ENCODE assay signal across 18 cellular contexts in the genomic region with DNA sequence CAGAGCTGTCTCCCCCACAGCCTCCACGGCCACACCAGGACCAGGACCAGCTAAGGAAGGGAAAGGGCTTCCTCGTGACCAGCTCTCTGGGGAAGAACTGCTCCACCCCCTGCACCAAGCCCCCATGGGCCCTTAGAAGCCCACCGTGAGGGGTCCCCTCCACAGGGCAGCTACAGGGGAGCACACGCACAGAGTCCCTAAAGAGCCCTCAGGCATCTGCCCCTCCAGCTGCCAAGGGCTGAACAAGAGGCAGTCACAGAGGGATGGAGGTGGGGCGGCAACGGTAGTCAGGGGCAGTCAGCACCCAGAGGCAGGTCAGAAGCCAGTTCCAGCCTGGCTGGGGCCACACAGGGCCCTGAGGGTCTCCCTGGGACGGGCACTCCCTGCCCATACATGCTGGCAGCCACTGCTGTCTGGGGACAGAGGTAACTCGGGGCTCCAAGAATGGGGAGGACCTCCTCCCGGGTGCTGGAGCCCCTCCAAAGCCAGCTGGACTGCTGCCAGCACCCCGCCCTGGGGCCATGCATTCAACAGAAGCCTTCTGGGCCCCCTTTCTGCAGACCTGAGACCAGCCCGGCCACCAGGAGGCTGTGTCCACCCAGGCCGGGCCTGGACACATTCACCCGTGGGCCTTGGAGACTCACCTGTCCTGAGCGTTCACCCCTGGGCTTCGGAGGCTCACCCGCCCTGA. TPM values are rescaled to one million over a fixed set of nuclear protein-coding genes. Genes with fewer than 3 reads are reported as not detected.
DNase-seq lines count a peak whose midpoint lies in the region; ATAC-seq and TF ChIP-seq lines count a peak whose summit lies in the region.
"Had no signal": no experiment of that assay in that cellular context is flagged by ENCODE, and none has a peak within 500 bp of the region (broad histone marks: within the 10 kb centered on the region; RNA-seq: fewer than 3 reads in every experiment).

No MANE protein-coding gene starts in this region.

- H4K20me1 ChIP-seq in DND-41 (ENCODE audit: insufficient read depth, low read length), result peaks cover under 1% of the 10 kb centered on the region; the same call in 1 of the 2 replicates

- DNase-seq in DND-41 (no peak), islet precursor cell (peak; percentile 54), prostate gland (ENCODE audit: low spot score) (no peak), cerebellar cortex (ENCODE audit: low spot score) (no peak), WERI-Rb-1 (no peak), NCI-H2081 treated with DMSO at 0.1 percent for 48 hours (lab: John Stamatoyannopoulos, UW) (no peak), Ammon's horn (ENCODE audit: low spot score) (no peak)
- peak; percentile 12 for DNase-seq in activated CD8-positive, alpha-beta memory T cell treated with anti-CD3 and anti-CD28 coated beads, Interleukin-2, amount 50 U/mL, for 4 hours
- DNase-seq: activated CD4-positive, alpha-beta T cell treated with anti-CD3 and anti-CD28 coated beads for 1 hour; activated T-cell treated with anti-CD3 and anti-CD28 coated beads for 4 hours; effector memory CD8-positive, alpha-beta T cell; KBM-7; naive B cell; NCI-H1105 treated with DMSO at 0.1 percent for 48 hours; NCI-H226; SIG-M5; T-helper 2 cell had no signal

- intact Hi-C loops in prostate gland (cut with DNase I), result no loop called here

- peak; percentile 16; the same call in 1 of the 3 replicates for ATAC-seq in DND-41 (ENCODE audit: insufficient read depth, low read depth)
- ATAC-seq: effector memory CD8-positive, alpha-beta T cell had no signal

- H3K27me3 ChIP-seq in DND-41 (ENCODE audit: insufficient read depth, low read length, poor library complexity) (no peaks in the 10 kb centered on the region), prostate gland (replicated peaks; ENCODE audit: insufficient read depth) (no peaks in the 10 kb centered on the region), WERI-Rb-1 (ENCODE audit: insufficient read depth, low read depth, severe bottlenecking) (no peaks in the 10 kb centered on the region)
- H3K27me3 ChIP-seq: cardiac muscle cell had no signal

- WGBS in prostate gland, result 87% methylated on average over 14 of the region's 16 CpGs

- H3K9ac ChIP-seq in DND-41 (ENCODE audit: low read depth, low read length), result no peak overlapping the region

- TF ChIP-seq POLR2A in prostate gland (IDR thresholded peaks at IDR 0.05), result no peak

- H3K4me1 ChIP-seq in DND-41 (ENCODE audit: insufficient read depth, low read length), result no peaks in the 10 kb centered on the region
- H3K4me1 ChIP-seq in prostate gland (replicated peaks), result no peaks in the 10 kb centered on the region

- peaks cover 35% of the 10 kb centered on the region for H3K9me3 ChIP-seq in DND-41 (ENCODE audit: insufficient read depth, low read length, severe bottlenecking)
- H3K9me3 ChIP-seq in prostate gland, result no peaks in the 10 kb centered on the region
- peaks cover 20% of the 10 kb centered on the region for H3K9me3 ChIP-seq in WERI-Rb-1 (ENCODE audit: severe bottlenecking)

- H3K4me3 ChIP-seq in DND-41 (ENCODE audit: low read depth in 1 of 2, low read length in 2 of 2) (no peak overlapping the region), prostate gland (no peak overlapping the region), WERI-Rb-1 (ENCODE audit: low read depth, low read length) (no peak overlapping the region)
- H3K4me3 ChIP-seq: cardiac muscle cell had no signal

- no peak overlapping the region for H3K27ac ChIP-seq in DND-41 (ENCODE audit: low read length)
- H3K27ac ChIP-seq in prostate gland, result peak overlapping the region; percentile 58 to 81
- no peak overlapping the region for H3K27ac ChIP-seq in WERI-Rb-1
- H3K27ac ChIP-seq: cardiac muscle cell had no signal

- H3K36me3 ChIP-seq in DND-41 (ENCODE audit: insufficient read depth, low read length) (peaks cover 95% of the 10 kb centered on the region), prostate gland (no peaks in the 10 kb centered on the region), WERI-Rb-1 (peaks cover 77% of the 10 kb centered on the region)
- H3K36me3 ChIP-seq: cardiac muscle cell had no signal

- no peak overlapping the region for H2AFZ ChIP-seq in DND-41 (ENCODE audit: low read depth, low read length)

- H3K4me2 ChIP-seq in DND-41 (ENCODE audit: insufficient read depth, low read length), result no peak overlapping the region

- H3K79me2 ChIP-seq in DND-41 (ENCODE audit: insufficient read depth, low read length), result peaks cover 17% of the 10 kb centered on the region

- TF ChIP-seq CTCF in DND-41 (IDR thresholded peaks at IDR 0.05; ENCODE audit: borderline replicate concordance, extremely low read depth, low read length, poor library complexity, severe bottlenecking), result no peak
- TF ChIP-seq CTCF in prostate gland (IDR thresholded peaks at IDR 0.05), result no peak
- no peak for TF ChIP-seq CTCF in WERI-Rb-1 (IDR thresholded peaks at IDR 0.05; ENCODE audit: low read depth, low read length)

RNA-seq across cellular contexts. Expression of gene SLC19A1, which starts 18.7 kb away (rescaled TPM):
- total RNA-seq in prostate gland, result 10 to 100 TPM; 12.2 to 15.5 TPM

Comparison
In these comparisons a context has a peak if more than half of its experiments do, and no peak if none do; other contexts are left out.
1. DNase-seq: peak in activated CD8-positive, alpha-beta memory T cell treated with anti-CD3 and anti-CD28 coated beads, Interleukin-2, amount 50 U/mL, for 4 hours (single experiment) and islet precursor cell (single experiment); none in DND-41 (single experiment), prostate gland (single experiment), cerebellar cortex (single experiment), WERI-Rb-1 (single experiment), NCI-H2081 treated with DMSO at 0.1 percent for 48 hours (single experiment) and Ammon's horn (single experiment).
2. H3K27ac ChIP-seq: peak in prostate gland (2 of 2); none in DND-41 (single experiment) and WERI-Rb-1 (single experiment).